2 cellular contexts compared by ENCODE assay signal in the genomic region with DNA sequence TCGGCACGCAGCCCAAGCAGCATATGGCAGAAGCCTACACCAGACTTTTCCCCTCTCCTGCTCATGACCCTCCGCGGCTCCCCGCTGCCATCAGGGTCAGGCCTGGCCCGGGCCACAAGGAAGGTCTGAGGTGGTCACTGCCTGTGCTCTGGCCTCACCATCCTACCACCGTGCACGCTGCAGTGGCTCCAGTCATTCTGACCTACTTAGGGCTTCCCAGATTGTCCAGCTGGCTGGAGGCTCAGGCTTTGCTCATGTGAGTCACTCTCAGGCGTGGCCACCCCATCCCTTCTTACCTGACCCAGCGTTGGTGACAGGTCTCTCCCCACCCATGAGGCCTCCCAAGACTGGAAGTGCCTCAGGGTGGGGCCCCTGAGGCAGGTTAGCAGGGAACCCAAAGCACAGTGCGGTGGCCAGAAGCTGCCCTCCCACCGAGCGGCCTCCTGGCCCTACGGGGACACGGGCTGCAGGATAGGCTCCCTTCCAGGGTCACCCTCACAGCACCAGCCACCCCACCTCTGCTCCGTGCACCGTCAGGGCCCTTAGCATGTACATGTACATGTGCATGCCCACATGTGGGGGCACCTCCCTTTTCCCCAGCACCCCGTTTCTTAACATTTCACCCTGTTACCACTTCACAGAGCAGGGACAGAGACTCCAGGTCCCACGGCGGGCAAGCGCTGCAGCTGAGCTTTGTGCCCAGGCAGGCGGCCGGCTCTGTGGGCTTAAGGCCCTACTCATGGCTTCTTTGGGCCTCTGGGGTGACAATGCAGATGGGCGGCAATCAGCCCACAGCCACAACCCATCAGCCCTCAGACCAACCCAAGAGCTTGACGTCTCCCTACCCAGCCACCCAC.
TF ChIP-seq lines count a peak whose summit lies in the region.

No MANE protein-coding gene starts in this region.

TF ChIP-seq in HEK293, 187 proteins besides CTCF, POLR2A, EP300 and RAD21:
- TF ChIP-seq, protein P1, sequence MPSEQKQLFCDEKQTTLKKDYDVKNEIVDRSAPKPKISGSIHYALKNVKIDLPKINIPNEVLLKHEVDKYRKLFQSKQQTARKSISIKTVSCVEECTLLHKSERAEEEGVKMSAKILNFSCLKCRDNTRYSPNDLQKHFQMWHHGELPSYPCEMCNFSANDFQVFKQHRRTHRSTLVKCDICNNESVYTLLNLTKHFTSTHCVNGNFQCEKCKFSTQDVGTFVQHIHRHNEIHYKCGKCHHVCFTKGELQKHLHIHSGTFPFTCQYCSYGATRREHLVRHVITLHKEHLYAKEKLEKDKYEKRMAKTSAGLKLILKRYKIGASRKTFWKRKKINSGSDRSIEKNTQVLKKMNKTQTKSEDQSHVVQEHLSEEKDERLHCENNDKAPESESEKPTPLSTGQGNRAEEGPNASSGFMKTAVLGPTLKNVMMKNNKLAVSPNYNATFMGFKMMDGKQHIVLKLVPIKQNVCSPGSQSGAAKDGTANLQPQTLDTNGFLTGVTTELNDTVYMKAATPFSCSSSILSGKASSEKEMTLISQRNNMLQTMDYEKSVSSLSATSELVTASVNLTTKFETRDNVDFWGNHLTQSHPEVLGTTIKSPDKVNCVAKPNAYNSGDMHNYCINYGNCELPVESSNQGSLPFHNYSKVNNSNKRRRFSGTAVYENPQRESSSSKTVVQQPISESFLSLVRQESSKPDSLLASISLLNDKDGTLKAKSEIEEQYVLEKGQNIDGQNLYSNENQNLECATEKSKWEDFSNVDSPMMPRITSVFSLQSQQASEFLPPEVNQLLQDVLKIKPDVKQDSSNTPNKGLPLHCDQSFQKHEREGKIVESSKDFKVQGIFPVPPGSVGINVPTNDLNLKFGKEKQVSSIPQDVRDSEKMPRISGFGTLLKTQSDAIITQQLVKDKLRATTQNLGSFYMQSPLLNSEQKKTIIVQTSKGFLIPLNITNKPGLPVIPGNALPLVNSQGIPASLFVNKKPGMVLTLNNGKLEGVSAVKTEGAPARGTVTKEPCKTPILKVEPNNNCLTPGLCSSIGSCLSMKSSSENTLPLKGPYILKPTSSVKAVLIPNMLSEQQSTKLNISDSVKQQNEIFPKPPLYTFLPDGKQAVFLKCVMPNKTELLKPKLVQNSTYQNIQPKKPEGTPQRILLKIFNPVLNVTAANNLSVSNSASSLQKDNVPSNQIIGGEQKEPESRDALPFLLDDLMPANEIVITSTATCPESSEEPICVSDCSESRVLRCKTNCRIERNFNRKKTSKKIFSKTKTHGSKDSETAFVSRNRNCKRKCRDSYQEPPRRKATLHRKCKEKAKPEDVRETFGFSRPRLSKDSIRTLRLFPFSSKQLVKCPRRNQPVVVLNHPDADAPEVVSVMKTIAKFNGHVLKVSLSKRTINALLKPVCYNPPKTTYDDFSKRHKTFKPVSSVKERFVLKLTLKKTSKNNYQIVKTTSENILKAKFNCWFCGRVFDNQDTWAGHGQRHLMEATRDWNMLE (tag by site-specific recombination; conservative IDR thresholded peaks at IDR 0.05; ENCODE audit: low read depth) = no peak
- TF ChIP-seq HOXD13 (CRISPR knock-in tag; IDR thresholded peaks at IDR 0.05; ENCODE audit: borderline replicate concordance) (no peak), ZNF202 (tag by site-specific recombination; IDR thresholded peaks at IDR 0.05; ENCODE audit: borderline replicate concordance) (no peak), WT1 (tag by site-specific recombination; IDR thresholded peaks at IDR 0.05) (no peak), ZNF596 (tag by site-specific recombination; IDR thresholded peaks at IDR 0.05) (no peak), GLIS1 (tag by site-specific recombination; IDR thresholded peaks at IDR 0.05) (0 out of 2 replicates have a peak, but pooled peaks have one; percentile 12), ZFHX2 (tag by site-specific recombination; conservative IDR thresholded peaks at IDR 0.05) (peak; percentile 21), ZNF324 (tag by site-specific recombination; IDR thresholded peaks at IDR 0.05) (no peak), ZNF571 (tag by site-specific recombination; IDR thresholded peaks at IDR 0.05) (no peak), EGR2 (tag by site-specific recombination; IDR thresholded peaks at IDR 0.05; ENCODE audit: low read depth) (peak; percentile 28; the same call in 1 of the 2 replicates), ZNF785 (tag by site-specific recombination; IDR thresholded peaks at IDR 0.05) (no peak)
- TF ChIP-seq, protein P2, sequence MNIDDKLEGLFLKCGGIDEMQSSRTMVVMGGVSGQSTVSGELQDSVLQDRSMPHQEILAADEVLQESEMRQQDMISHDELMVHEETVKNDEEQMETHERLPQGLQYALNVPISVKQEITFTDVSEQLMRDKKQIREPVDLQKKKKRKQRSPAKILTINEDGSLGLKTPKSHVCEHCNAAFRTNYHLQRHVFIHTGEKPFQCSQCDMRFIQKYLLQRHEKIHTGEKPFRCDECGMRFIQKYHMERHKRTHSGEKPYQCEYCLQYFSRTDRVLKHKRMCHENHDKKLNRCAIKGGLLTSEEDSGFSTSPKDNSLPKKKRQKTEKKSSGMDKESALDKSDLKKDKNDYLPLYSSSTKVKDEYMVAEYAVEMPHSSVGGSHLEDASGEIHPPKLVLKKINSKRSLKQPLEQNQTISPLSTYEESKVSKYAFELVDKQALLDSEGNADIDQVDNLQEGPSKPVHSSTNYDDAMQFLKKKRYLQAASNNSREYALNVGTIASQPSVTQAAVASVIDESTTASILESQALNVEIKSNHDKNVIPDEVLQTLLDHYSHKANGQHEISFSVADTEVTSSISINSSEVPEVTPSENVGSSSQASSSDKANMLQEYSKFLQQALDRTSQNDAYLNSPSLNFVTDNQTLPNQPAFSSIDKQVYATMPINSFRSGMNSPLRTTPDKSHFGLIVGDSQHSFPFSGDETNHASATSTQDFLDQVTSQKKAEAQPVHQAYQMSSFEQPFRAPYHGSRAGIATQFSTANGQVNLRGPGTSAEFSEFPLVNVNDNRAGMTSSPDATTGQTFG (tag by site-specific recombination; IDR thresholded peaks at IDR 0.05; ENCODE audit: borderline replicate concordance) = no peak

TF ChIP-seq in K562, 482 proteins besides CTCF, POLR2A, EP300 and RAD21:
- TF ChIP-seq POLR2G (IDR thresholded peaks at IDR 0.05; ENCODE audit: low read depth, low read length) (peak; percentile 10; the same call in 1 of the 2 replicates), CBX5 (IDR thresholded peaks at IDR 0.05; ENCODE audit: borderline replicate concordance, low read depth) (no peak)
